1 cellular context compared by ENCODE assay signal in the genomic region with DNA sequence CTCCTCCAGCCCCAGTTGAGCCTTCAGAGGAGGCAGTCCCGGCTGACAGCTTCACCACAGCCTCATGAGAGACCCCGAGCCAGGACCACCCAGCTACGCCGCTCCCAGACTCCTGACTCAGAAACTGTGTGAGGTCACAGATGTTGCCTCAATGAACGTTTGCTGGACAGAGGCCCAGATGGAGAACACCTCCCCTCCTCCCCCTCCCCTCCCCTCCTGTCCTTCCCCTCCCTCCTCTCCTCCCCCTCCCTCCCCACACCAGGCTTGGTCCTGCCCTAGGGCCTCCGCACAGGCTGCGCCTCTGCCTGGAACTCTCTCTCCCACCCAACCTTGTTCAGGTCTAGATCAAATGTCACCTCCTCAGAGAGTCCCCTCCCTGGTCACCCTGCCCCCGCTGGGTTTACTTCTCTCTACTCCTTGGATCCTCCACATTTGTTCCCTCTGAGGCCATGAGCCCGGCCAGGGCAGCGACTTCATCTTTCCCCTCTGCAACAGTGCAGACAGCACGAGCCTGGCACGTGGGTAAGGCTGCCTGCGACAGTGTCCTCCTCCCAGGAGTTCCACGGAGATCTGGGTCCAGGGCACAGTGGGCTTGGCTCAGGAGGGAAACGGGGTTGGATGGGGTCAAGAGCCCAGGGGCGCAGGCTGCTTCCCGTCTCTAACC.
TF ChIP-seq lines count a peak whose summit lies in the region.

No MANE protein-coding gene starts in this region.

TF ChIP-seq in SK-N-SH, 30 proteins besides CTCF, POLR2A, EP300 and RAD21 (continued from another document):
- TF ChIP-seq, protein P1, sequence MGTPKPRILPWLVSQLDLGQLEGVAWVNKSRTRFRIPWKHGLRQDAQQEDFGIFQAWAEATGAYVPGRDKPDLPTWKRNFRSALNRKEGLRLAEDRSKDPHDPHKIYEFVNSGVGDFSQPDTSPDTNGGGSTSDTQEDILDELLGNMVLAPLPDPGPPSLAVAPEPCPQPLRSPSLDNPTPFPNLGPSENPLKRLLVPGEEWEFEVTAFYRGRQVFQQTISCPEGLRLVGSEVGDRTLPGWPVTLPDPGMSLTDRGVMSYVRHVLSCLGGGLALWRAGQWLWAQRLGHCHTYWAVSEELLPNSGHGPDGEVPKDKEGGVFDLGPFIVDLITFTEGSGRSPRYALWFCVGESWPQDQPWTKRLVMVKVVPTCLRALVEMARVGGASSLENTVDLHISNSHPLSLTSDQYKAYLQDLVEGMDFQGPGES (IDR thresholded peaks at IDR 0.05; ENCODE audit: low read depth, low read length), result no peak
- TF ChIP-seq, protein P2, sequence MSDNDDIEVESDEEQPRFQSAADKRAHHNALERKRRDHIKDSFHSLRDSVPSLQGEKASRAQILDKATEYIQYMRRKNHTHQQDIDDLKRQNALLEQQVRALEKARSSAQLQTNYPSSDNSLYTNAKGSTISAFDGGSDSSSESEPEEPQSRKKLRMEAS (IDR thresholded peaks at IDR 0.05; ENCODE audit: low read depth), result no peak
- TF ChIP-seq NRF1 (IDR thresholded peaks at IDR 0.05; ENCODE audit: low read depth, low read length) (no peak), SIN3A (IDR thresholded peaks at IDR 0.05; ENCODE audit: borderline replicate concordance, low read depth, low read length) (no peak), MEF2A (IDR thresholded peaks at IDR 0.05; ENCODE audit: borderline replicate concordance, low read depth) (no peak)
